8 cellular contexts compared by ENCODE assay signal in the genomic region with DNA sequence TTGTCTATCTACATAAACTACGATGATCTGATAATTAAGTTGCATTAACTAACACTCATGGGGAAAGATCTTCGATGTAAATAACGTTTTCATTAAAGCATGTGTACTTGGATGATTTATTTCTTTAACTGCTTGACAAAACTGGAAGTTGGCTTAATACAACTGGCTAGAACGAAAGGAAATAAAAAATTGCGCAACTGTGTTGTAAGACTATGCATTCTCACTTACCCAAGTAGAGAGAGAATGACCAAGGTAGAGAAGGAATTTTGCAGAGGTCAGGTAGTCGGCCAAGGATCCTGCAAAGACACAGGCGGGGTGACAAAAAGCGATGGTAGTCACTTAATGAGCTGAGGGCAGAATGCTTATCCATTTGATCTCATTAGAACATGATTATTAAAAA. TPM values are rescaled to one million over a fixed set of nuclear protein-coding genes. Genes with fewer than 3 reads are reported as not detected.
A peak's percentile ranks its signal among the peaks of the same experiment; 100 is the strongest.
DNase-seq lines count a peak whose midpoint lies in the region; ATAC-seq, FAIRE-seq and TF ChIP-seq lines count a peak whose summit lies in the region.
"Had no signal": no experiment of that assay in that cellular context is flagged by ENCODE, and none has a peak within 500 bp of the region (broad histone marks: within the 10 kb centered on the region; RNA-seq: fewer than 3 reads in every experiment).

No MANE protein-coding gene starts in this region.

- no peak overlapping the region for H2AFZ ChIP-seq in keratinocyte (ENCODE audit: control insufficient read depth, low read length)

- H3K36me3 Mint-ChIP-seq in activated naive CD8-positive, alpha-beta T cell treated with anti-CD3 and anti-CD28 coated beads, Interleukin-2, amount 10 ng/mL, durations not matched to agents 7 days and 5 days, result no peaks in the 10 kb centered on the region

- 8 to 26% (median 23%) methylated on average over 8 of the region's 8 CpGs for WGBS in small intestine, 3 donors

- H3K9ac ChIP-seq in keratinocyte (ENCODE audit: control insufficient read depth, extremely low read depth, insufficient read depth, low read length), result no peak overlapping the region

- dilution Hi-C loops in keratinocyte (cut with MboI; ENCODE audit: extremely low pct_ligation_motif_present, low sequenced_read_pairs), result no loop called here

- FAIRE-seq in keratinocyte (lab: Jason Lieb, UNC) (no peak), small intestine (lab: Jason Lieb, UNC) (no peak)

- H3K4me1 Mint-ChIP-seq in activated naive CD8-positive, alpha-beta T cell treated with anti-CD3 and anti-CD28 coated beads, Interleukin-2, amount 10 ng/mL, durations not matched to agents 7 days and 5 days, result peaks cover 12% of the 10 kb centered on the region

- H3K9me3 Mint-ChIP-seq in activated naive CD8-positive, alpha-beta T cell treated with anti-CD3 and anti-CD28 coated beads, Interleukin-2, amount 10 ng/mL, durations not matched to agents 7 days and 5 days, result peaks cover 1% of the 10 kb centered on the region

- H3K4me1 ChIP-seq in keratinocyte (ENCODE audit: control insufficient read depth, extremely low read depth, insufficient read depth, low read length) (peaks cover 5% of the 10 kb centered on the region), small intestine (ENCODE audit: control insufficient read depth in 2 of 2, insufficient read depth in 1 of 2, low read depth in 1 of 2, low read length in 1 of 2) (peaks cover 2 to 11% of the 10 kb centered on the region in 2 donors)

- POLR2A ChIA-PET in activated naive CD8-positive, alpha-beta T cell treated with anti-CD3 and anti-CD28 coated beads, Interleukin-2, amount 10 ng/mL, durations not matched to agents 7 days and 5 days (lab: Charles Lee), result no interaction called here

- DNase-seq in activated naive CD8-positive, alpha-beta T cell treated with anti-CD3 and anti-CD28 coated beads, Interleukin-2, amount 10 ng/mL, durations not matched to agents 7 days and 5 days, result no peak
- DNase-seq in keratinocyte (ENCODE audit: low read depth, low spot score) (no peak), small intestine (peak; percentile 77), activated gamma-delta T cell treated with Interleukin-2 at 50 U/mL for 16 hours (no peak)

- peak overlapping the region; percentile 51 for H3K4me3 Mint-ChIP-seq in activated naive CD8-positive, alpha-beta T cell treated with anti-CD3 and anti-CD28 coated beads, Interleukin-2, amount 10 ng/mL, durations not matched to agents 7 days and 5 days

- peak overlapping the region; percentile 90 for H3K4me2 ChIP-seq in keratinocyte (ENCODE audit: control insufficient read depth, extremely low read depth, insufficient read depth, low read depth, low read length)

- no peaks in the 10 kb centered on the region for H4K20me1 ChIP-seq in keratinocyte (ENCODE audit: control insufficient read depth, extremely low read depth, insufficient read depth, low read length)

- H3K9me1 ChIP-seq in keratinocyte (ENCODE audit: control insufficient read depth, extremely low read depth, insufficient read depth, low read length), result no peaks in the 10 kb centered on the region

- H3K79me2 ChIP-seq in keratinocyte (ENCODE audit: control insufficient read depth, insufficient read depth, low read length), result no peaks in the 10 kb centered on the region

- H3K27me3 ChIP-seq in keratinocyte (ENCODE audit: control insufficient read depth, extremely low read depth, insufficient read depth, low read length) (peaks cover 41% of the 10 kb centered on the region), small intestine (ENCODE audit: control insufficient read depth in 2 of 2, insufficient read depth in 2 of 2, low read length in 2 of 2) (peaks cover 0 to 1% of the 10 kb centered on the region in 2 donors)

- no peaks in the 10 kb centered on the region for H3K9me3 ChIP-seq in KOPT-K1 (ENCODE audit: insufficient read depth, low read length, poor library complexity, severe bottlenecking)
- no peaks in the 10 kb centered on the region for H3K9me3 ChIP-seq in keratinocyte (ENCODE audit: control insufficient read depth, low read depth, low read length)
- H3K9me3 ChIP-seq in small intestine (ENCODE audit: control insufficient read depth, low read depth), result no peaks in the 10 kb centered on the region
- H3K9me3 ChIP-seq: SJSA1 had no signal

- H3K36me3 ChIP-seq in KOPT-K1 (ENCODE audit: insufficient read depth, low read length), result peaks cover 20% of the 10 kb centered on the region
- H3K36me3 ChIP-seq in keratinocyte (ENCODE audit: control insufficient read depth in 2 of 2, extremely low read depth in 1 of 2, insufficient read depth in 2 of 2, low read length in 2 of 2), result no peaks in the 10 kb centered on the region
- H3K36me3 ChIP-seq in small intestine (ENCODE audit: control insufficient read depth in 2 of 2, insufficient read depth in 2 of 2, low read length in 2 of 2), result peaks cover 0 to 2% of the 10 kb centered on the region in 2 donors
- H3K36me3 ChIP-seq: SJSA1 had no signal

- H3K4me3 ChIP-seq in keratinocyte (ENCODE audit: control insufficient read depth in 2 of 3, extremely low read depth in 1 of 3, insufficient read depth in 2 of 3, low read depth in 1 of 3, low read length in 3 of 3) (no peak overlapping the region), small intestine (ENCODE audit: low read depth in 1 of 2, low read length in 2 of 2) (peak overlapping the region in 1 of 2 donors; percentile 59)

- ATAC-seq in activated naive CD8-positive, alpha-beta T cell treated with anti-CD3 and anti-CD28 coated beads, Interleukin-2, amount 10 ng/mL, durations not matched to agents 7 days and 5 days (ENCODE audit: low read depth), result no peak
- ATAC-seq in GM18520 (IDR thresholded peaks at IDR 0.05; ENCODE audit: unreplicated experiment) (no peak), HG03095 (IDR thresholded peaks at IDR 0.05; ENCODE audit: unreplicated experiment) (no peak)

- H3K27ac ChIP-seq in KOPT-K1 (ENCODE audit: low read depth, low read length, poor library complexity, severe bottlenecking) (peak overlapping the region; percentile 69), keratinocyte (ENCODE audit: control insufficient read depth, insufficient read depth, low read length) (no peak overlapping the region), small intestine (ENCODE audit: low read depth in 1 of 2, low read length in 1 of 2) (peak overlapping the region in 1 of 2 donors; percentile 40)
- H3K27ac ChIP-seq: SJSA1 had no signal

- TF ChIP-seq CTCF in keratinocyte (optimal IDR thresholded peaks at IDR 0.05 in 1 of 3, IDR thresholded peaks at IDR 0.05 in 1 of 3, conservative IDR thresholded peaks at IDR 0.05 in 1 of 3; ENCODE audit: extremely low read depth in 1 of 3, insufficient read depth in 2 of 3, low read length in 3 of 3), result no peak

- H3K27me3 Mint-ChIP-seq in activated naive CD8-positive, alpha-beta T cell treated with anti-CD3 and anti-CD28 coated beads, Interleukin-2, amount 10 ng/mL, durations not matched to agents 7 days and 5 days, result peaks cover 25% of the 10 kb centered on the region

- H3K27ac Mint-ChIP-seq in activated naive CD8-positive, alpha-beta T cell treated with anti-CD3 and anti-CD28 coated beads, Interleukin-2, amount 10 ng/mL, durations not matched to agents 7 days and 5 days, result no peak overlapping the region

RNA-seq across cellular contexts. Expression of a gene that starts 1.0 kb away (rescaled TPM):
- total RNA-seq in activated naive CD8-positive, alpha-beta T cell treated with anti-CD3 and anti-CD28 coated beads, Interleukin-2, amount 10 ng/mL, durations not matched to agents 7 days and 5 days, result 1 to 10 TPM; 4.1 to 4.6 TPM
- polyA plus RNA-seq in keratinocyte (0.02 to 0.18 TPM (median 0.09 TPM) in 3 replicates), small intestine (100 to 1,000 TPM in 1 of 3 donors, 10 to 100 TPM in 2; 72.6 to 212 (median 97.3) TPM)
- 0.85 TPM for polyA plus RNA-seq in keratinocyte (2011; ENCODE audit: low read depth)
- polyA plus RNA-seq in keratinocyte (2011; cell fraction: cytosol; rRNA removed), result 0.09 and 0.22 TPM in 2 replicates
- 0.13 and 0.19 TPM in 2 replicates for polyA plus RNA-seq in keratinocyte (2011; cell fraction: nucleus; rRNA removed)
- 0.11 and 1.0 TPM in 2 replicates for polyA plus RNA-seq in keratinocyte (2012; ENCODE audit: low replicate concordance)
- 0.13 to 0.36 TPM in 2 of 3 replicates, not detected in the other for polyA minus RNA-seq in keratinocyte
- not detected for polyA minus RNA-seq in keratinocyte (2011; cell fraction: cytosol; rRNA and poly(A)+ RNA removed)
- polyA minus RNA-seq in keratinocyte (2011; cell fraction: nucleus; rRNA and poly(A)+ RNA removed), result not detected in 2 replicates

Comparison
In these comparisons a context has a peak if more than half of its experiments do, and no peak if none do; other contexts are left out.
1. RNA of a gene that starts 1.0 kb away (polyA plus RNA-seq): 72.6 to 212 TPM in small intestine; 0.02 to 1.0 TPM in keratinocyte; every median in the first group is over 10 times any median in the second.